19 cellular contexts compared by ENCODE assay signal in genomic region chr3:13747627-13748026, GRCh38.
"Had no signal": no experiment of that assay in that cellular context is flagged by ENCODE, and none has a peak within 500 bp of the region (broad histone marks: within the 10 kb centered on the region; RNA-seq: fewer than 3 reads in every experiment).

No MANE protein-coding gene starts in this region.

- H3K9me3 Mint-ChIP-seq: stimulated activated naive CD8-positive, alpha-beta T cell treated with anti-CD3 and anti-CD28 coated beads, Interleukin-15, Interleukin-2, amounts not matched to agents 100 ng/mL and 50 ng/mL, for 24 hours had no signal

- H3K4me3 ChIP-seq: dorsolateral prefrontal cortex, heart left ventricle, lung, right atrium auricular region, testis, tibial nerve had no signal

- H3K9me3 ChIP-seq: right atrium auricular region, testis had no signal

- ATAC-seq: esophagus mucosa, left colon, left ventricle myocardium superior had no signal

- DNase-seq: cortex of kidney; dorsolateral prefrontal cortex; effector CD8-positive, alpha-beta T cell; heart left ventricle; hippocampal formation; left colon; left ventricle myocardium superior; mesendoderm; naive B cell; nephron progenitor cell; small intestine; stimulated activated CD4-positive, alpha-beta T cell treated with anti-CD3 and anti-CD28 coated beads, Interleukin-12 subunit alpha, Interleukin-12 subunit beta, amount 100 ng/mL, for 4 hours; testis had no signal

- H3K36me3 ChIP-seq: heart left ventricle, right atrium auricular region, tibial nerve had no signal

- H3K27ac ChIP-seq: dorsolateral prefrontal cortex, heart left ventricle, right atrium auricular region, testis, tibial nerve had no signal

- H3K4me3 Mint-ChIP-seq: nephron progenitor cell; stimulated activated naive CD8-positive, alpha-beta T cell treated with anti-CD3 and anti-CD28 coated beads, Interleukin-15, Interleukin-2, amounts not matched to agents 100 ng/mL and 50 ng/mL, for 24 hours had no signal

- FAIRE-seq: frontal cortex, small intestine had no signal

- H3K27ac Mint-ChIP-seq: naive B cell; nephron progenitor cell; stimulated activated naive CD8-positive, alpha-beta T cell treated with anti-CD3 and anti-CD28 coated beads, Interleukin-15, Interleukin-2, amounts not matched to agents 100 ng/mL and 50 ng/mL, for 24 hours had no signal

- H3K27me3 ChIP-seq: dorsolateral prefrontal cortex, right atrium auricular region, testis, tibial nerve had no signal

- H3K4me1 ChIP-seq: heart left ventricle, right atrium auricular region, testis, tibial nerve had no signal
